In the genomic region with DNA sequence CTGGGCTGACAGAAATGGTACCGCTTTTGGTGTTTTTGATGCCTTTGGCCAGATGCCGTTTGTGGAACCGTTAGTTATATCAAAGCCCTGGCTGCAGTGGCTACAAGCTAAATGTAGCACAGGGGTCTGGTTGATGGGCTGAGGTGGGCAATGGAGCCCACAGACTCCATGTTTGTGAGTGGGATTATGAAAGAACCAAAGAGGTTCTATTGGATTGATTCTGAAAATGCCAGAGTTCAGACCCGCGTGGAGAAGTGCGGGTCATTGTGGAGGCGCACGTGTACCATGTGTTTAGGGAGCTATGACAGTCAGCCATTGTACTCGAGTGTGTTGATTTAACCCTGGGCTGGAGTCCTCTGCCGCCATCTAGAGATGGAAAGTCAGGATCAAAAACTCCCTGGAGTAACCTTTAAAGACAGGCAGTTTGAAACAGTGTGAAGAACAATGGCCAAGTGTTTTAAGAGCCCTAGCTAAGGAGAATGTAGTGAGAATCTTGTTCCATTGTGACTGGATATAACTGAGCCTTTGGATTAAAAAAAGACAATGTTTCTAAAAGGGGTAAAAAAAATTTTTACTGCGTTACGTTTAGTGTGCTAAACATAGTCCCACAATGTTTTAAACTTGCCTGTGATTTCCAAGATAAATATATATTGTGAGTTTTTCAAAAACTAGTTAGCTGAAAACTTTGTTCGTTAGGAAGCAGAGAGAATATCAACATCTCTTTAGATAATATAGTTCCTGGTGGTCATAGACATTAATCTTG, we compare ENCODE assay signal across 8 cellular contexts.
DNase-seq lines count a peak whose midpoint lies in the region; ATAC-seq and TF ChIP-seq lines count a peak whose summit lies in the region.

No MANE protein-coding gene starts in this region.

- H3K4me1 ChIP-seq in ACC112 (ENCODE audit: control insufficient read depth, insufficient read depth, low read length, unreplicated experiment), result peaks cover 17% of the 10 kb centered on the region

- peak; percentile 19; the same call in 1 of the 3 replicates for TF ChIP-seq CTCF in GM12872 (IDR thresholded peaks at IDR 0.05; ENCODE audit: insufficient read depth, low read depth, low read length)
- TF ChIP-seq CTCF in VCaP (conservative IDR thresholded peaks at IDR 0.05), result peak; percentile 93

- no peak for ATAC-seq in HG03520 (IDR thresholded peaks at IDR 0.05; ENCODE audit: unreplicated experiment)

- no peaks in the 10 kb centered on the region for H3K36me3 ChIP-seq in ACC112 (ENCODE audit: insufficient read depth, low read length)

- intact Hi-C loops in posterior cingulate gyrus (cut with DNase I), result loop anchor here (5.0 kb wide), 1 partner anchor 90 kb away; no protein-coding TSS in a partner anchor

- peak overlapping the region; percentile 78 for H2AFZ ChIP-seq in ACC112 (ENCODE audit: low read length, unreplicated experiment)

- H3K79me2 ChIP-seq in ACC112 (ENCODE audit: control insufficient read depth, insufficient read depth, low read length, unreplicated experiment), result no peaks in the 10 kb centered on the region

- H3K27me3 ChIP-seq in ACC112 (ENCODE audit: insufficient read depth, low read length), result no peaks in the 10 kb centered on the region

- H3K4me3 ChIP-seq in ACC112 (ENCODE audit: low read depth, low read length), result peak overlapping the region; percentile 26

- H3K27ac ChIP-seq in ACC112 (ENCODE audit: low read depth, low read length) (no peak overlapping the region), VCaP (peak overlapping the region; percentile 27; the same call in 1 of the 2 replicates)

- DNase-seq in NCI-H1930 (lab: John Stamatoyannopoulos, UW) (peak; percentile 50 to 54), glomerular visceral epithelial cell (ENCODE audit: extremely low spot score) (peak; percentile 54), posterior cingulate gyrus (peak in 9 of 10 donors; percentile 45 to 94 (median 69))
- DNase-seq in activated effector memory CD4-positive, alpha-beta T cell treated with anti-CD3 and anti-CD28 coated beads, Interleukin-2, amount 50 U/mL, for 16 hours, result no peak
